9 cellular contexts compared by ENCODE assay signal in the genomic region with DNA sequence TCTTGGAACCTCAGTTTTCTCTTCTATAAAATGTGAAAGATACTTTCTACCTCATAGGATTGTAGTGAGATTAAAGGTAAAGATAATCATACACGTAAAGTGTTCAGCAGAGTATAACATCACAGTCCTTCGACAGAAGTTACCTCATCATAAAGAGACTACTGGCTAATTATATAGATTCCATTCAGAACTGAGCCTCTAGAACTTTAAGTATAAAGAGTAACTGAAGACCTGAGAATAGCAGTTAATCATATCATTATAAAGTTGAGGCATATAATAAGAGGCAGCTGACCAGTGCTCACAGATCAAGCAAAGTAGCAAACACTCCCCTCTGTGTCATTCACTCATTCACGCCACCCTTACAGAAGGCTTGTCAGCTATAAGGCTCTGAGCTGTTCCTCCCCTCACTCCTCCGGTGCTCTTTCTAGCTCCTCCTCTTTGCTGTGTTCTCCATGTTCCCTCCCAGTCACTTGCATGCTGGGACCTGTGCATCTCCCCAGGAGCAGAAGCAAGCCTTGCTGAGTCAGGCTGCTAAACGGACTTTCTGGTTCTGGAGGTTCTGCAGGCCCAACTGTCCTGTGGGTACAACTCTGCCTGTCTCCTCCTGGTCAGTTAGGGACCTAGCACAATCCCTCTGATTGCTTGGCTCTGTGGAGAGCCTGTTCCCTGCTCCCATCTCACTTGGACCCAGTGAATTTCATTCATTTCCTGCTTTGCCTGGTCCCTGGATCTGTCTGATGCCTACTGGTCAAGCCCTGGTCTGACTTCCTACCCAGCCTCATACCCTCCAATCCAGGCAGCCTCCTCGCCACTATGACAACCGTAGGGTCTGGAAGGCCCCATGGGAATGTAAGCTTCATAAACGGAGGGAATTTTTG. TPM values are rescaled to one million over a fixed set of nuclear protein-coding genes. Genes with fewer than 3 reads are reported as not detected.
DNase-seq lines count a peak whose midpoint lies in the region; ATAC-seq and TF ChIP-seq lines count a peak whose summit lies in the region.
"Had no signal": no experiment of that assay in that cellular context is flagged by ENCODE, and none has a peak within 500 bp of the region (broad histone marks: within the 10 kb centered on the region; RNA-seq: fewer than 3 reads in every experiment).

No MANE protein-coding gene starts in this region.

- peak overlapping the region; percentile 45 to 74 (median 60) for H3K27ac ChIP-seq in Peyer's patch
- H3K27ac ChIP-seq in A673 (ENCODE audit: low read depth, low read length, poor library complexity, severe bottlenecking) = no peak overlapping the region

- no peaks in the 10 kb centered on the region for H3K4me1 ChIP-seq in Peyer's patch
- H3K4me1 ChIP-seq in A673 (ENCODE audit: insufficient read depth, low read length, poor library complexity, severe bottlenecking) = no peaks in the 10 kb centered on the region

- intact Hi-C loops in A673 (cut with micrococcal nuclease; ENCODE audit: unreplicated experiment) = no loop called here

- no peak for TF ChIP-seq POLR2A in Peyer's patch (IDR thresholded peaks at IDR 0.05)

- no peaks in the 10 kb centered on the region for H3K36me3 ChIP-seq in Peyer's patch
- H3K36me3 ChIP-seq in A673 (ENCODE audit: insufficient read depth, low read length, poor library complexity, severe bottlenecking) = no peaks in the 10 kb centered on the region

- ATAC-seq in GM18502 (IDR thresholded peaks at IDR 0.05; ENCODE audit: poor library complexity, unreplicated experiment) (peak; percentile 63), HG02588 (IDR thresholded peaks at IDR 0.05; ENCODE audit: unreplicated experiment) (peak; percentile 75)

- POLR2A ChIA-PET in A673 (lab: Charles Lee; ENCODE audit: low non-redundant PET) = no interaction called here

- H3K27me3 ChIP-seq in Peyer's patch (no peaks in the 10 kb centered on the region), A673 (replicated peaks; ENCODE audit: insufficient read depth, low read depth, low read length, poor library complexity) (peaks cover 15% of the 10 kb centered on the region)

- TF ChIP-seq CTCF in Peyer's patch (IDR thresholded peaks at IDR 0.05) (no peak), epithelial cell of esophagus (IDR thresholded peaks at IDR 0.05; ENCODE audit: insufficient read depth, low read depth, low read length, missing control alignments) (no peak), A673 (conservative IDR thresholded peaks at IDR 0.05; ENCODE audit: low read depth, low read length) (no peak)

- DNase-seq in Peyer's patch (no peak), epithelial cell of esophagus (ENCODE audit: low read depth) (peak; percentile 97), A673 (ENCODE audit: low spot score) (no peak), RPMI8226 (no peak), cerebellar cortex (ENCODE audit: low spot score) (no peak), Ammon's horn (ENCODE audit: low spot score) (no peak)

- CTCF ChIA-PET in A673 (lab: Charles Lee) = interaction anchor here (0.5 kb wide), 1 partner anchor 424 kb away, joined by 12 read pairs; a partner anchor contains a TSS

- H3K9me3 ChIP-seq in Peyer's patch (no peaks in the 10 kb centered on the region), A673 (ENCODE audit: low read depth, low read length, poor library complexity, severe bottlenecking) (no peaks in the 10 kb centered on the region)

- no TSS peak for BruUV-seq in A673 (replicated peaks; lab: Mats Ljungman, UMichigan)

- H3K4me3 ChIP-seq in Peyer's patch = peak overlapping the region in 3 of 4 donors; percentile 5 to 33 (median 13)
- no peak overlapping the region for H3K4me3 ChIP-seq in epithelial cell of esophagus (ENCODE audit: low read length)
- no peak overlapping the region for H3K4me3 ChIP-seq in A673 (ENCODE audit: low read depth, low read length, poor library complexity, severe bottlenecking)

RNA-seq across cellular contexts. Expression of a gene that starts 28.3 kb away (rescaled TPM):
- total RNA-seq in Peyer's patch (10 to 100 TPM in 1 of 4 donors, 1 to 10 TPM in 3; 1.6 to 39.6 (median 3.6) TPM), A673 (2021) (not detected in 2 replicates)
- total RNA-seq: fibroblast of villous mesenchyme had no signal

RNA-seq across cellular contexts. Expression of a gene that starts 28.6 kb away (rescaled TPM):
- total RNA-seq in Peyer's patch = 1 to 10 TPM; 2.5 to 3.9 (median 2.7) TPM
- total RNA-seq in A673 (2021) = not detected in 2 replicates
- total RNA-seq: fibroblast of villous mesenchyme had no signal

RNA-seq across cellular contexts. Expression of a gene that starts 56.0 kb away (rescaled TPM):
- total RNA-seq in Peyer's patch (10 to 100 TPM in 2 of 4 donors, 1 to 10 TPM in 2; 1.4 to 84.2 (median 9.9) TPM), A673 (2021) (not detected in 2 replicates)
- total RNA-seq: fibroblast of villous mesenchyme had no signal

Comparison
In these comparisons a context has a peak if more than half of its experiments do, and no peak if none do; other contexts are left out.
1. H3K4me3 ChIP-seq: peak in Peyer's patch (3 of 4); none in epithelial cell of esophagus (single experiment) and A673 (single experiment).